20 cellular contexts compared by ENCODE assay signal in the genomic region with DNA sequence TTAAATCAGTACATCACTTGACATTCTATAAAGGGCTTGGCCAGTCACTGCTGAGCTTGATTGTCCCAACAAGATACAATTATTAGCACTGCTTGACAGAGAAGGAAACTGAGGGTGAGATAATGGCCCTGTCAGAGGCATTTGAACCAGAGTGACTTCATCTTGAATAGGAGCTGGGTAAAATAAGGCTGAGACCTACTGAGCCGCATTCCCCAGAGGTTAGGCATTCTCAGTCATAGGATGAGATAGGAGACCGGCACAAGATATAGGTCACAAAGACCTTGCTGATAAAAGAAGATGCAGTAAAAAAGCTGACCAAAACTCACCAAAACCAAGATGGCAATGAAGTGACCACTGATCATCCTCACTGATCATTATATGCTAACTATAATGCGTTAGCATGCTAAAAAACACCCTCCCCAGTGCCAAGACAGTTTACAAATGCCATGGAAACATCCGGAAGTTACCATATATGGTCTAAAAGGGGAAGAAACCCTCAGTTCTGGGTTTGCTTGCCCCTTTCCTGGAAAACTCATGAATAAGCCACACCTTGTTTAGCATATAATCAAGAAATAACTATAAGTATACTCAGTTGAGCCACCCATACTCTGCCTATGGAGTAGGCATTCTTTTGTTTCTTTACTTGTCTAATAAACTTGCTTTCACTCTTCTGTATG.
"Had no signal": no experiment of that assay in that cellular context is flagged by ENCODE, and none has a peak within 500 bp of the region (broad histone marks: within the 10 kb centered on the region; RNA-seq: fewer than 3 reads in every experiment).

No MANE protein-coding gene starts in this region.

- H3K36me3 ChIP-seq: breast epithelium, colonic mucosa, heart right ventricle, lower lobe of right lung, neural progenitor cell, sigmoid colon, thyroid gland had no signal

- H3K4me3 ChIP-seq: breast epithelium, colonic mucosa, heart right ventricle, lower lobe of right lung, neural progenitor cell, sigmoid colon, thyroid gland had no signal

- H3K4me1 ChIP-seq: breast epithelium, colonic mucosa, lower lobe of right lung had no signal

- DNase-seq: activated CD4-positive, alpha-beta T cell treated with anti-CD3 and anti-CD28 coated beads for 36 hours; activated CD4-positive, alpha-beta T cell treated with anti-CD3 and anti-CD28 coated beads, Interleukin-2, amount 50 U/mL, for 4 hours; activated CD8-positive, alpha-beta memory T cell treated with anti-CD3 and anti-CD28 coated beads for 24 hours; activated CD8-positive, alpha-beta memory T cell treated with anti-CD3 and anti-CD28 coated beads, Interleukin-2, amount 50 U/mL, for 4 hours; activated naive CD4-positive, alpha-beta T cell treated with Interleukin-2 at 50 U/mL for 16 hours; activated naive CD8-positive, alpha-beta T cell treated with anti-CD3 and anti-CD28 coated beads for 36 hours; activated T-cell treated with anti-CD3 and anti-CD28 coated beads, Interleukin-2, amount 50 U/mL, for 48 hours; colonic mucosa; heart right ventricle; kidney; lower lobe of right lung; naive thymus-derived CD8-positive, alpha-beta T cell; sigmoid colon; stimulated activated CD4-positive, alpha-beta T cell treated with anti-CD3 and anti-CD28 coated beads, Interleukin-4, amount 100 ng/mL, for 1 hour; stimulated activated naive CD8-positive, alpha-beta T cell treated with anti-CD3 and anti-CD28 coated beads, Interleukin-15, Interleukin-2, amounts not matched to agents 100 U/mL and 50 U/mL, for 24 hours; T-helper 2 cell; thyroid gland had no signal

- H3K27ac ChIP-seq: breast epithelium, colonic mucosa, heart right ventricle, lower lobe of right lung, neural progenitor cell, sigmoid colon, thyroid gland had no signal

- H3K4me2 ChIP-seq: neural progenitor cell had no signal

- H3K9ac ChIP-seq: neural progenitor cell had no signal

- H3K9me3 ChIP-seq: breast epithelium, colonic mucosa, heart right ventricle, lower lobe of right lung, sigmoid colon, thyroid gland had no signal

- H3K27me3 ChIP-seq: breast epithelium, colonic mucosa, heart right ventricle, neural progenitor cell, sigmoid colon, thyroid gland had no signal

- ATAC-seq: activated CD4-positive, alpha-beta T cell treated with anti-CD3 and anti-CD28 coated beads for 36 hours; heart right ventricle; left lobe of liver; lower lobe of right lung; naive thymus-derived CD8-positive, alpha-beta T cell; stimulated activated naive CD8-positive, alpha-beta T cell treated with anti-CD3 and anti-CD28 coated beads, Interleukin-15, Interleukin-2, amounts not matched to agents 100 U/mL and 50 U/mL, for 24 hours had no signal

- H2AFZ ChIP-seq: neural progenitor cell had no signal
